In genomic region chr1:9235123-9235513, GRCh38 we compare ENCODE assay signal across 8 cellular contexts. TPM values are rescaled to one million over a fixed set of nuclear protein-coding genes. Genes with fewer than 3 reads are reported as not detected.
DNase-seq lines count a peak whose midpoint lies in the region; ATAC-seq and TF ChIP-seq lines count a peak whose summit lies in the region.

No MANE protein-coding gene starts in this region.

- H3K36me3 Mint-ChIP-seq in activated T-helper 17 cell treated with anti-CD3 and anti-CD28 coated beads, Interleukin-2, amount 50 U/mL, for 72 hours (ENCODE audit: low read depth): peaks cover 5% of the 10 kb centered on the region
- peaks cover 6% of the 10 kb centered on the region for H3K36me3 Mint-ChIP-seq in stimulated activated effector memory CD8-positive, alpha-beta T cell treated with anti-CD3 and anti-CD28 coated beads, Interleukin-12 subunit alpha, Interleukin-12 subunit beta, amount 100 ng/mL, for 72 hours

- H3K27ac ChIP-seq in heart left ventricle: peak overlapping the region; percentile 88 to 99 (median 95)

- no peak for TF ChIP-seq CTCF in heart left ventricle (IDR thresholded peaks at IDR 0.05)

- H3K27me3 ChIP-seq in heart left ventricle: no peaks in the 10 kb centered on the region

- no peaks in the 10 kb centered on the region for H3K27me3 Mint-ChIP-seq in activated T-helper 17 cell treated with anti-CD3 and anti-CD28 coated beads, Interleukin-2, amount 50 U/mL, for 72 hours

- WGBS in heart left ventricle, 4 donors: 0 to 2% (median 1%) methylated on average over 12 to 23 of the region's 23 CpGs

- H3K4me1 ChIP-seq in heart left ventricle: peaks cover 15 to 68% (median 49%) of the 10 kb centered on the region in 12 donors

- TF ChIP-seq POLR2A in heart left ventricle (IDR thresholded peaks at IDR 0.05): no peak

- H3K9me3 Mint-ChIP-seq in activated T-helper 17 cell treated with anti-CD3 and anti-CD28 coated beads, Interleukin-2, amount 50 U/mL, for 72 hours: no peaks in the 10 kb centered on the region
- H3K9me3 Mint-ChIP-seq in stimulated activated effector memory CD8-positive, alpha-beta T cell treated with anti-CD3 and anti-CD28 coated beads, Interleukin-12 subunit alpha, Interleukin-12 subunit beta, amount 100 ng/mL, for 72 hours: no peaks in the 10 kb centered on the region

- peaks cover 24% of the 10 kb centered on the region for H3K4me1 Mint-ChIP-seq in activated T-helper 17 cell treated with anti-CD3 and anti-CD28 coated beads, Interleukin-2, amount 50 U/mL, for 72 hours
- H3K4me1 Mint-ChIP-seq in stimulated activated effector memory CD8-positive, alpha-beta T cell treated with anti-CD3 and anti-CD28 coated beads, Interleukin-12 subunit alpha, Interleukin-12 subunit beta, amount 100 ng/mL, for 72 hours: peaks cover 45% of the 10 kb centered on the region

- H3K4me3 ChIP-seq in heart left ventricle: peak overlapping the region; percentile 59 to 88 (median 72)
- H3K4me3 ChIP-seq in Jurkat, Clone E6-1 (ENCODE audit: low read length): peak overlapping the region; percentile 80
- H3K4me3 ChIP-seq in iPS-11a (ENCODE audit: low read depth, low read length): peak overlapping the region; percentile 58

- H3K27ac Mint-ChIP-seq in activated T-helper 17 cell treated with anti-CD3 and anti-CD28 coated beads, Interleukin-2, amount 50 U/mL, for 72 hours: peak overlapping the region; percentile 76
- peak overlapping the region; percentile 79 for H3K27ac Mint-ChIP-seq in stimulated activated effector memory CD8-positive, alpha-beta T cell treated with anti-CD3 and anti-CD28 coated beads, Interleukin-12 subunit alpha, Interleukin-12 subunit beta, amount 100 ng/mL, for 72 hours

- intact Hi-C loops in heart left ventricle (cut with DNase I): no loop called here
- intact Hi-C loops in cardiac septum (cut with DNase I): loop anchor here (5.0 kb wide), 1 partner anchor 108 kb away; the partner anchor contains the start of gene GPR157
- intact Hi-C loops in posterior cingulate gyrus (cut with DNase I): no loop called here

- DNase-seq in heart left ventricle (peak in 2 of 5 donors; percentile 54 to 60), cardiac septum (ENCODE audit: low spot score) (no peak), posterior cingulate gyrus (no peak), SKM-1 treated with dmso at 0.1 percent for 144 hours (lab: John Stamatoyannopoulos, UW; ENCODE audit: unreplicated experiment) (no peak)
- no peak for DNase-seq in Jurkat, Clone E6-1 (ENCODE audit: low read depth, low spot score)
- DNase-seq in stimulated activated effector memory CD8-positive, alpha-beta T cell treated with anti-CD3 and anti-CD28 coated beads, Interleukin-12 subunit alpha, Interleukin-12 subunit beta, amount 100 ng/mL, for 72 hours (ENCODE audit: low spot score in 2 of 2): no peak

- no peaks in the 10 kb centered on the region for H3K9me3 ChIP-seq in heart left ventricle

- H3K36me3 ChIP-seq in heart left ventricle: peaks cover 0 to 3% (median 0%) of the 10 kb centered on the region in 9 donors

- no peak for ATAC-seq in heart left ventricle
- ATAC-seq in activated T-helper 17 cell treated with anti-CD3 and anti-CD28 coated beads, Interleukin-2, amount 50 U/mL, for 72 hours (replicated peaks): no peak
- ATAC-seq in stimulated activated effector memory CD8-positive, alpha-beta T cell treated with anti-CD3 and anti-CD28 coated beads, Interleukin-12 subunit alpha, Interleukin-12 subunit beta, amount 100 ng/mL, for 72 hours: no peak

- peak overlapping the region; percentile 72 for H3K4me3 Mint-ChIP-seq in activated T-helper 17 cell treated with anti-CD3 and anti-CD28 coated beads, Interleukin-2, amount 50 U/mL, for 72 hours
- peak overlapping the region; percentile 86 for H3K4me3 Mint-ChIP-seq in stimulated activated effector memory CD8-positive, alpha-beta T cell treated with anti-CD3 and anti-CD28 coated beads, Interleukin-12 subunit alpha, Interleukin-12 subunit beta, amount 100 ng/mL, for 72 hours

RNA-seq across cellular contexts. Expression of gene H6PD, which starts 0.5 kb away (rescaled TPM):
- 10 to 100 TPM; 16.0 to 54.5 (median 27.9) TPM for total RNA-seq in heart left ventricle
- 10 to 100 TPM; 11.0 to 15.7 TPM for polyA plus RNA-seq in heart left ventricle
- total RNA-seq in cardiac septum: 28.9 TPM
- 3.5 TPM for polyA plus RNA-seq in Jurkat, Clone E6-1 (2012; ENCODE audit: insufficient read depth, insufficient read length)
- total RNA-seq in activated T-helper 17 cell treated with anti-CD3 and anti-CD28 coated beads, Interleukin-2, amount 50 U/mL, for 72 hours: 10 to 100 TPM in 1 of 2 donors, 1 to 10 TPM in 1; 9.3 to 12.8 TPM

RNA-seq across cellular contexts. Expression of gene SPSB1, which starts 57.6 kb away (rescaled TPM):
- total RNA-seq in heart left ventricle: 10 to 100 TPM in 3 of 9 donors, 1 to 10 TPM in 6; 7.7 to 27.2 (median 9.2) TPM
- polyA plus RNA-seq in heart left ventricle: 10 to 100 TPM in 1 of 2 donors, 1 to 10 TPM in 1; 7.0 to 10.9 TPM
- 12.9 TPM for total RNA-seq in cardiac septum
- polyA plus RNA-seq in Jurkat, Clone E6-1 (2012; ENCODE audit: insufficient read depth, insufficient read length): 6.8 TPM
- 10 to 100 TPM in 1 of 2 donors, 1 to 10 TPM in 1; 8.1 to 14.4 TPM for total RNA-seq in activated T-helper 17 cell treated with anti-CD3 and anti-CD28 coated beads, Interleukin-2, amount 50 U/mL, for 72 hours
